Comparison of ENCODE assay signal across 15 cellular contexts in genomic region chr20:38872036-38872435, GRCh38. TPM values are rescaled to one million over a fixed set of nuclear protein-coding genes. Genes with fewer than 3 reads are reported as not detected.
DNase-seq lines count a peak whose midpoint lies in the region; ATAC-seq and TF ChIP-seq lines count a peak whose summit lies in the region.
"Had no signal": no experiment of that assay in that cellular context is flagged by ENCODE, and none has a peak within 500 bp of the region (broad histone marks: within the 10 kb centered on the region; RNA-seq: fewer than 3 reads in every experiment).

No MANE protein-coding gene starts in this region.

- no peaks in the 10 kb centered on the region for H3K27me3 Mint-ChIP-seq in activated naive CD8-positive, alpha-beta T cell treated with anti-CD3 and anti-CD28 coated beads for 36 hours

- DNase-seq in Caki2 (ENCODE audit: low read depth) (peak; percentile 65), HT-29 (ENCODE audit: low spot score) (peak; percentile 23), BE2C (no peak)
- DNase-seq in activated naive CD8-positive, alpha-beta T cell treated with anti-CD3 and anti-CD28 coated beads for 36 hours: no peak
- no peak for DNase-seq in stimulated activated CD4-positive, alpha-beta T cell treated with anti-CD3 and anti-CD28 coated beads, Interleukin-4, amount 100 ng/mL, for 1 hour
- DNase-seq: activated CD4-positive, alpha-beta T cell treated with anti-CD3 and anti-CD28 coated beads, Interleukin-2, amount 50 U/mL, for 4 hours; central memory CD4-positive, alpha-beta T cell; foreskin fibroblast; kidney glomerular epithelial cell; NCI-H2029 treated with DMSO at 0.1 percent for 48 hours; stimulated activated CD4-positive, alpha-beta T cell treated with anti-CD3 and anti-CD28 coated beads, Interleukin-4, amount 100 ng/mL, for 24 hours had no signal

- peaks cover 26% of the 10 kb centered on the region for H3K36me3 Mint-ChIP-seq in activated naive CD8-positive, alpha-beta T cell treated with anti-CD3 and anti-CD28 coated beads for 36 hours

- TF ChIP-seq CTCF in BE2C (IDR thresholded peaks at IDR 0.05; ENCODE audit: low read depth, low read length): no peak

- no peaks in the 10 kb centered on the region for H3K9me3 Mint-ChIP-seq in activated naive CD8-positive, alpha-beta T cell treated with anti-CD3 and anti-CD28 coated beads for 36 hours

- H3K36me3 ChIP-seq in mucosa of rectum (ENCODE audit: control insufficient read depth in 2 of 2, insufficient read depth in 2 of 2, low read length in 2 of 2): no peaks in the 10 kb centered on the region
- H3K36me3 ChIP-seq in BE2C: no peaks in the 10 kb centered on the region
- H3K36me3 ChIP-seq: tibial artery had no signal

- peak overlapping the region; percentile 94 for H3K27ac Mint-ChIP-seq in activated naive CD8-positive, alpha-beta T cell treated with anti-CD3 and anti-CD28 coated beads for 36 hours

- H3K4me3 ChIP-seq in mucosa of rectum (ENCODE audit: low read length in 2 of 2) (peak overlapping the region in 1 of 2 donors; percentile 57), BE2C (ENCODE audit: low read depth, low read length) (no peak overlapping the region)
- H3K4me3 ChIP-seq: tibial artery had no signal

- in situ Hi-C loops in Caki2 (cut with HindIII; ENCODE audit: low pct_unique_long_range_greater_than_20kb, low sequenced_read_pairs): no loop called here

- peak overlapping the region; percentile 26 to 70 for H3K9ac ChIP-seq in mucosa of rectum (ENCODE audit: low read depth in 1 of 2, low read length in 2 of 2)

- H3K9me3 ChIP-seq in mucosa of rectum (ENCODE audit: control insufficient read depth in 2 of 2, low read length in 2 of 2) (no peaks in the 10 kb centered on the region), BE2C (no peaks in the 10 kb centered on the region)

- ATAC-seq in GM19397 (IDR thresholded peaks at IDR 0.05; ENCODE audit: unreplicated experiment): no peak
- no peak for ATAC-seq in GM19463 (IDR thresholded peaks at IDR 0.05; ENCODE audit: unreplicated experiment)

- H3K4me3 Mint-ChIP-seq in activated naive CD8-positive, alpha-beta T cell treated with anti-CD3 and anti-CD28 coated beads for 36 hours: peak overlapping the region; percentile 58

- H3K27me3 ChIP-seq in mucosa of rectum (ENCODE audit: control insufficient read depth in 2 of 2, insufficient read depth in 2 of 2, low read length in 2 of 2) (no peaks in the 10 kb centered on the region), BE2C (no peaks in the 10 kb centered on the region)

- H3K27ac ChIP-seq in mucosa of rectum (ENCODE audit: low read depth in 2 of 2, low read length in 2 of 2): peak overlapping the region; percentile 90
- H3K27ac ChIP-seq: tibial artery had no signal

- H3K4me1 ChIP-seq in mucosa of rectum (ENCODE audit: control insufficient read depth in 2 of 2, insufficient read depth in 2 of 2, low read length in 2 of 2): peaks cover 47 to 52% of the 10 kb centered on the region in 2 donors
- H3K4me1 ChIP-seq in BE2C: peaks cover 51% of the 10 kb centered on the region
- H3K4me1 ChIP-seq: tibial artery had no signal

- peaks cover 70% of the 10 kb centered on the region for H3K4me1 Mint-ChIP-seq in activated naive CD8-positive, alpha-beta T cell treated with anti-CD3 and anti-CD28 coated beads for 36 hours

RNA-seq across cellular contexts. Expression of gene FAM83D, which starts 54.2 kb away (rescaled TPM):
- total RNA-seq in Caki2 (2014; rRNA removed; shearing (Covaris generic); ENCODE audit: low replicate concordance): 40.9 and 41.6 TPM in 2 replicates
- 88.0 and 90.6 TPM in 2 replicates for total RNA-seq in HT-29 (2014; rRNA removed; shearing (Covaris generic))
- total RNA-seq in activated naive CD8-positive, alpha-beta T cell treated with anti-CD3 and anti-CD28 coated beads for 36 hours: 10 to 100 TPM; 11.8 to 14.2 TPM
- polyA plus RNA-seq in BE2C (2012; ENCODE audit: insufficient read depth, insufficient read length, low read depth): 14.6 TPM

Comparison
In these comparisons a context has a peak if more than half of its experiments do, and no peak if none do; other contexts are left out.
1. DNase-seq: peak in Caki2 (single experiment) and HT-29 (single experiment); none in activated naive CD8-positive, alpha-beta T cell treated with anti-CD3 and anti-CD28 coated beads for 36 hours (single experiment), BE2C (single experiment) and stimulated activated CD4-positive, alpha-beta T cell treated with anti-CD3 and anti-CD28 coated beads, Interleukin-4, amount 100 ng/mL, for 1 hour (single experiment).